ENCODE assay signal across 8 cellular contexts in the genomic region with DNA sequence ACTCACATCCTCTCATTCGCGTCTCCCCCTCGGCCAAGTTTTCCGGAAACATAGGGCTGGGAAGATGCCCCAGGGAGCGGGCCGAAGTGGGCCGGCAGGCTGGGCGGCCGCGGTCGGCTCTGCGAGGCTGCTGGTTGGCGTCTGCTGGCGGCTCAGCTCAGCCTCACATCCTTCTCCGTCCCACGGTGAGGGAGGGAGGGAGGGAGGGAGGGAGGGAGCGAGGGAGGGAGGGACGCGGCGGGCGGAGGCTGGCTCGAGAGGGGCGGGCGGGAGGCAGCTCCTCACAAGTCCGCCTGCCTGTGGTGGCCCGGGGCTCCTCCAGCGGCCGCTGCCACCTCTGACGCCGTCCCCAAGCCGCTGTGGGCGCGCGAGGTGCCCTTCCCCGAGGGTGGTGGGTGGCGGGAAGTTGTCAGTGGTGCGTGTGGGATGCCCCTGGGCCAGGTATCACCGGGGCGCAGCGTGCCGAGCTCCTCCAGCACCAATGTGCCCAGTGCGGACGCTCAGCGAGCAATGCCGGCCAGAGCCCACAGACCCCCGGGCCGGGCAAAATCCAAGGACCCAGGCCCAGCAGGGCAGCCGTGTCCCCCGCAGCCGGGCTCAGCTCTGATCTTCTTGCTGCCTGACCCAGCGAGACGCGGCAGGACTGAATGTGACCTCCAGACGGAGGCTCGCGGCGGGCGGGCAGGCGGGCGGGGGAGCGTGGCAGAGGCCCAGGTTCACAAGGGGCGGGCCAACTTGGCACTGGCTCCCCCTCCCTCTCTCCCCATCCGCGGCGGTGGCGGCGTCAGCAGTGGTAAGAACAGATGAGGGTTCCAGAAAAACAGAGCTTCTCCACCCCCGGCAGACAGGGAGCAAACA.
DNase-seq lines count a peak whose midpoint lies in the region; TF ChIP-seq lines count a peak whose summit lies in the region.

No MANE protein-coding gene starts in this region.

- no peaks in the 10 kb centered on the region for H3K9me3 Mint-ChIP-seq in Caco-2 (ENCODE audit: unreplicated experiment)

- H3K9ac ChIP-seq in endocrine pancreas (ENCODE audit: control insufficient read depth, insufficient read depth, low read length), result peak overlapping the region; percentile 76
- peak overlapping the region; percentile 92 for H3K9ac ChIP-seq in mesenchymal stem cell (ENCODE audit: low read length)

- H3F3A ChIP-seq in DOHH2 (ENCODE audit: control insufficient read depth, insufficient read depth), result peaks cover 4% of the 10 kb centered on the region; the same call in 1 of the 2 replicates

- WGBS in mesenchymal stem cell, result under 1% methylated on average over 59 of the region's 68 CpGs

- 0 out of 2 replicates have a peak, but pooled peaks cover 6% of the 10 kb centered on the region for H4K20me1 ChIP-seq in DOHH2 (ENCODE audit: control insufficient read depth, insufficient read depth, low read depth, low read length)

- peak overlapping the region; percentile 92 for H2BK120ac ChIP-seq in mesenchymal stem cell (ENCODE audit: low read depth, low read length)

- intact Hi-C loops in Caco-2 (cut with micrococcal nuclease; ENCODE audit: unreplicated experiment), result no loop called here

- peak overlapping the region; percentile 95 to 99 for H3K18ac ChIP-seq in mesenchymal stem cell (ENCODE audit: low read depth in 1 of 2, low read length in 2 of 2)

- H3K36me3 Mint-ChIP-seq in Caco-2 (ENCODE audit: insufficient read depth, unreplicated experiment), result peaks cover 67% of the 10 kb centered on the region

- H3K4me1 ChIP-seq in DOHH2 (ENCODE audit: control insufficient read depth, low read length) (peaks cover 45% of the 10 kb centered on the region), endocrine pancreas (ENCODE audit: control insufficient read depth, insufficient read depth, low read length) (no peaks in the 10 kb centered on the region), mesenchymal stem cell (ENCODE audit: control insufficient read depth, insufficient read depth, low read depth, low read length) (peaks cover 73% of the 10 kb centered on the region), Caco-2 (peaks cover 17% of the 10 kb centered on the region)

- H2BK12ac ChIP-seq in mesenchymal stem cell (ENCODE audit: low read length in 2 of 2), result peak overlapping the region; percentile 69 to 98

- H2BK5ac ChIP-seq in mesenchymal stem cell (ENCODE audit: low read depth, low read length, poor library complexity, severe bottlenecking), result peak overlapping the region; percentile 80

- H3K27ac ChIP-seq in DOHH2 (ENCODE audit: low read depth, low read length) (no peak overlapping the region), mesenchymal stem cell (ENCODE audit: low read length, poor library complexity, severe bottlenecking) (peak overlapping the region; percentile 91)

- H3K9me3 ChIP-seq in DOHH2 (ENCODE audit: control insufficient read depth, insufficient read depth, low read length) (no peaks in the 10 kb centered on the region), endocrine pancreas (ENCODE audit: control insufficient read depth, low read length) (no peaks in the 10 kb centered on the region), mesenchymal stem cell (ENCODE audit: control insufficient read depth, low read length) (no peaks in the 10 kb centered on the region), Caco-2 (no peaks in the 10 kb centered on the region)

- no peaks in the 10 kb centered on the region for H3K27me3 Mint-ChIP-seq in Caco-2 (ENCODE audit: insufficient read depth, unreplicated experiment)

- H3K36me3 ChIP-seq in DOHH2 (ENCODE audit: control insufficient read depth, low read length) (0 out of 2 replicates have a peak, but pooled peaks cover 3% of the 10 kb centered on the region), endocrine pancreas (ENCODE audit: control insufficient read depth, insufficient read depth, low read length) (no peaks in the 10 kb centered on the region), mesenchymal stem cell (ENCODE audit: control insufficient read depth in 1 of 2, insufficient read depth in 2 of 2, low read depth in 1 of 2, low read length in 2 of 2) (peaks cover 21 to 64% of the 10 kb centered on the region in 2 experiments), Caco-2 (ENCODE audit: control insufficient read depth, insufficient read depth, low read length) (no peaks in the 10 kb centered on the region)

- H4K91ac ChIP-seq in mesenchymal stem cell (ENCODE audit: low read length), result peak overlapping the region; percentile 99

- H3K4me3 Mint-ChIP-seq in Caco-2 (ENCODE audit: unreplicated experiment), result no peak overlapping the region

- H2AFZ ChIP-seq in mesenchymal stem cell (ENCODE audit: low read depth, low read length), result no peak overlapping the region

- POLR2A ChIA-PET in Caco-2 (lab: Charles Lee), result interaction anchor here (0.6 kb wide), 1 partner anchor 16 kb away, joined by 3 read pairs; no protein-coding TSS in a partner anchor

- H3K23ac ChIP-seq in mesenchymal stem cell (ENCODE audit: low read length in 2 of 2), result peak overlapping the region in 1 of 2 experiments; percentile 97

- no peak overlapping the region for H3K27ac Mint-ChIP-seq in Caco-2 (ENCODE audit: unreplicated experiment)

- H3K27me3 ChIP-seq in DOHH2 (ENCODE audit: control insufficient read depth, low read length) (no peaks in the 10 kb centered on the region), endocrine pancreas (ENCODE audit: control insufficient read depth, insufficient read depth, low read length) (no peaks in the 10 kb centered on the region), mesenchymal stem cell (ENCODE audit: control insufficient read depth in 1 of 2, insufficient read depth in 1 of 2, low read length in 2 of 2) (no peaks in the 10 kb centered on the region), Caco-2 (replicated peaks; ENCODE audit: control insufficient read depth, insufficient read depth, low read length) (no peaks in the 10 kb centered on the region)

- peaks cover 7% of the 10 kb centered on the region for H3K4me1 Mint-ChIP-seq in Caco-2 (ENCODE audit: low read depth, unreplicated experiment)

- H3K79me2 ChIP-seq in DOHH2 (ENCODE audit: control insufficient read depth, low read length), result no peaks in the 10 kb centered on the region

- peak overlapping the region in 1 of 2 experiments; percentile 98 for H3K14ac ChIP-seq in mesenchymal stem cell (ENCODE audit: low read length in 2 of 2)

- TF ChIP-seq CTCF in DOHH2 (IDR thresholded peaks at IDR 0.05; ENCODE audit: low read depth, low read length, poor library complexity, severe bottlenecking) (no peak), Caco-2 (IDR thresholded peaks at IDR 0.05; ENCODE audit: insufficient read depth in 1 of 2, low read depth in 1 of 2, low read length in 1 of 2, severe bottlenecking in 1 of 2, unreplicated experiment in 1 of 2) (no peak)

- H3K4me2 ChIP-seq in DOHH2 (ENCODE audit: low read length), result peak overlapping the region; percentile 62
- H3K4me2 ChIP-seq in mesenchymal stem cell (ENCODE audit: low read length, poor library complexity, severe bottlenecking), result peak overlapping the region; percentile 86

- peak overlapping the region; percentile 94 for H2BK15ac ChIP-seq in mesenchymal stem cell (ENCODE audit: low read depth, poor library complexity, severe bottlenecking)

- peak overlapping the region; percentile 55 for H3K4me3 ChIP-seq in DOHH2 (ENCODE audit: low read length)
- no peak overlapping the region for H3K4me3 ChIP-seq in endocrine pancreas (ENCODE audit: control insufficient read depth, insufficient read depth, low read length)
- H3K4me3 ChIP-seq in mesenchymal stem cell (ENCODE audit: insufficient read depth in 1 of 2, low read depth in 1 of 2, low read length in 2 of 2), result peak overlapping the region; percentile 68 to 85
- H3K4me3 ChIP-seq in Caco-2 (ENCODE audit: low read depth, low read length), result no peak overlapping the region

- peak overlapping the region; percentile 45 for H2AK5ac ChIP-seq in mesenchymal stem cell (ENCODE audit: low read length, severe bottlenecking)

- H4K8ac ChIP-seq in mesenchymal stem cell (ENCODE audit: low read length), result peak overlapping the region; percentile 92

- CTCF ChIA-PET in Caco-2 (lab: Charles Lee), result no interaction called here

- H3K4ac ChIP-seq in mesenchymal stem cell (ENCODE audit: low read depth in 1 of 2, low read length in 2 of 2), result peak overlapping the region; percentile 97

- H3K79me1 ChIP-seq in mesenchymal stem cell (replicated peaks; ENCODE audit: low read length, poor library complexity, severe bottlenecking), result no peaks in the 10 kb centered on the region

- DNase-seq in NCI-H2107 treated with DMSO at 0.1 percent for 48 hours (lab: John Stamatoyannopoulos, UW; ENCODE audit: unreplicated experiment) (peak; percentile 67), mesenchymal stem cell (peak; percentile 92), SIG-M5 treated with dmso at 0.1 percent for 504 hours (lab: John Stamatoyannopoulos, UW; ENCODE audit: unreplicated experiment) (no peak), Caco-2 (no peak)
- peak; percentile 51 for DNase-seq in activated CD8-positive, alpha-beta memory T cell treated with anti-CD3 and anti-CD28 coated beads, Interleukin-2, amount 50 U/mL, for 1 hour (ENCODE audit: extremely low read depth)
- DNase-seq in stimulated activated CD4-positive, alpha-beta T cell treated with anti-CD3 and anti-CD28 coated beads, Interleukin-4, amount 100 ng/mL, for 4 hours, result peak; percentile 47 to 58

- no TSS peak for BruUV-seq in Caco-2 (replicated peaks; lab: Mats Ljungman, UMichigan)

- no peaks in the 10 kb centered on the region for H3K9me2 ChIP-seq in DOHH2 (replicated peaks; ENCODE audit: control insufficient read depth, low read length)

Comparison
In these comparisons a context has a peak if more than half of its experiments do, and no peak if none do; other contexts are left out.
1. H3K4me3 ChIP-seq: peak in DOHH2 (single experiment) and mesenchymal stem cell (2 of 2); none in endocrine pancreas (single experiment) and Caco-2 (single experiment).
2. DNase-seq: peak in NCI-H2107 treated with DMSO at 0.1 percent for 48 hours (single experiment), activated CD8-positive, alpha-beta memory T cell treated with anti-CD3 and anti-CD28 coated beads, Interleukin-2, amount 50 U/mL, for 1 hour (single experiment), mesenchymal stem cell (single experiment) and stimulated activated CD4-positive, alpha-beta T cell treated with anti-CD3 and anti-CD28 coated beads, Interleukin-4, amount 100 ng/mL, for 4 hours (2 of 2); none in SIG-M5 treated with dmso at 0.1 percent for 504 hours (single experiment) and Caco-2 (0 of 2).